12 cellular contexts compared by ENCODE assay signal in the genomic region with DNA sequence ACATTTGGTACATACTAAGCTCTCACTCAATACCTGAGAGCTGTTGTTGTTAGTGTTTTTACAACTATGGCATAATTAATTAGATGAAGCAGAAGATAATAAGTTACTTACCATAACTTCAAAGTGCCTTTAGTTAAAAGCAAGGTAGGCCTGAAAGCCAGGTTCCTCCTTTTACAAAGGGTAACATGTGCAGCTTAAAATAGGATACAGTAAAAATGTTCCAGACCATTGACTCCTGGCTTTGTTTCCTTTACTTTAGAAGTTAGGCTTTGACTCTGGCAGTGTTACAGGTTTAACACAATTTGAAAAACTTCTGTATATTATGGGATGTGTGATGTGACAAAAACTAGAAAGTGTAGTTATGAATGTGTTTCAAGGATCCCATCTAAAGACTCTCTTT.
DNase-seq lines count a peak whose midpoint lies in the region; ATAC-seq, FAIRE-seq and TF ChIP-seq lines count a peak whose summit lies in the region.
"Had no signal": no experiment of that assay in that cellular context is flagged by ENCODE, and none has a peak within 500 bp of the region (broad histone marks: within the 10 kb centered on the region; RNA-seq: fewer than 3 reads in every experiment).

No MANE protein-coding gene starts in this region.

- H3K27ac ChIP-seq in 22Rv1 (peak overlapping the region; percentile 20; the same call in 1 of the 2 replicates), Peyer's patch (no peak overlapping the region), HepG2 (ENCODE audit: extremely low read length, insufficient read depth, low read length) (no peak overlapping the region)
- H3K27ac ChIP-seq: colonic mucosa, right atrium auricular region, thoracic aorta had no signal

- FAIRE-seq in HepG2 (lab: Jason Lieb, UNC): no peak

- no peak for DNase-seq in Peyer's patch
- no peak for DNase-seq in activated CD8-positive, alpha-beta memory T cell treated with anti-CD3 and anti-CD28 coated beads, Interleukin-2, amount 50 U/mL, for 4 hours
- no peak for DNase-seq in HepG2 (ENCODE audit: low spot score)
- no peak for DNase-seq in NCI-H69 (lab: John Stamatoyannopoulos, UW)
- DNase-seq: colonic mucosa, Karpas-422 had no signal

- peak; percentile 30 for ATAC-seq in GM19351 (IDR thresholded peaks at IDR 0.05; ENCODE audit: unreplicated experiment)
- peak; percentile 42 for ATAC-seq in HG02642 (IDR thresholded peaks at IDR 0.05; ENCODE audit: poor library complexity, unreplicated experiment)
- ATAC-seq in HG03442 (IDR thresholded peaks at IDR 0.05; ENCODE audit: unreplicated experiment): peak; percentile 14
- no peak for ATAC-seq in HepG2

- no peak overlapping the region for H3K4me3 ChIP-seq in Peyer's patch
- no peak overlapping the region for H3K4me3 ChIP-seq in HepG2 (replicated peaks in 1 of 3; ENCODE audit: insufficient read depth in 1 of 3, low read depth in 2 of 3, low read length in 3 of 3)
- H3K4me3 ChIP-seq: colonic mucosa, right atrium auricular region, thoracic aorta had no signal

- intact Hi-C loops in HepG2 (cut with micrococcal nuclease; ENCODE audit: unreplicated experiment): loop anchor here (5.0 kb wide), 2 partner anchors 104 to 1106 kb away; no protein-coding TSS in a partner anchor

- BruUV-seq in HepG2 (replicated peaks; lab: Mats Ljungman, UMichigan): no TSS peak

- H3K4me1 ChIP-seq in Peyer's patch (no peaks in the 10 kb centered on the region), HepG2 (ENCODE audit: insufficient read depth, low read length) (no peaks in the 10 kb centered on the region)
- H3K4me1 ChIP-seq: colonic mucosa, right atrium auricular region had no signal

- H3K4me2 ChIP-seq in HepG2 (ENCODE audit: low read depth, low read length): no peak overlapping the region

- POLR2A ChIA-PET in HepG2 (lab: Yijun Ruan, JAX): no interaction called here

- H3K9me3 ChIP-seq in Peyer's patch (no peaks in the 10 kb centered on the region), HepG2 (ENCODE audit: low read length) (no peaks in the 10 kb centered on the region)
- H3K9me3 ChIP-seq: colonic mucosa, right atrium auricular region, thoracic aorta had no signal

- in situ Hi-C loops in HepG2 (cut with HindIII; ENCODE audit: extremely low pct_ligation_motif_present, low pct_unique_long_range_greater_than_20kb): loop anchor here (10.0 to 25.0 kb wide), 2 partner anchors 628 to 1101 kb away; no protein-coding TSS in a partner anchor

- CTCF ChIA-PET in HepG2 (lab: Yijun Ruan, JAX; ENCODE audit: low intra/inter-chr PET ratio, low total read pairs): no interaction called here

- TF ChIP-seq POLR2A in Peyer's patch (IDR thresholded peaks at IDR 0.05) (no peak), HepG2 (IDR thresholded peaks at IDR 0.05; ENCODE audit: insufficient read depth in 1 of 2, low read depth in 2 of 2, low read length in 2 of 2) (no peak)

- no peak for TF ChIP-seq EP300 in HepG2 (IDR thresholded peaks at IDR 0.05; ENCODE audit: low read depth in 2 of 2, low read length in 2 of 2)
- TF ChIP-seq EP300 in HepG2 (CRISPR knock-in tag; IDR thresholded peaks at IDR 0.05; ENCODE audit: borderline replicate concordance): no peak

- H3K9ac ChIP-seq in HepG2 (ENCODE audit: insufficient read depth, low read depth, low read length): no peak overlapping the region

- TF ChIP-seq CTCF in 22Rv1 (IDR thresholded peaks at IDR 0.05) (no peak), Peyer's patch (IDR thresholded peaks at IDR 0.05) (no peak), HepG2 (CRISPR knock-in tag; IDR thresholded peaks at IDR 0.05) (no peak)

- no peaks in the 10 kb centered on the region for H3K27me3 ChIP-seq in Peyer's patch
- no peaks in the 10 kb centered on the region for H3K27me3 ChIP-seq in HepG2 (ENCODE audit: control insufficient read depth in 1 of 2, insufficient read depth in 2 of 2, low read length in 2 of 2)
- H3K27me3 ChIP-seq: colonic mucosa, right atrium auricular region had no signal

- no peaks in the 10 kb centered on the region for H3K79me2 ChIP-seq in HepG2 (ENCODE audit: insufficient read depth, low read length)

- TF ChIP-seq RAD21 in HepG2 (CRISPR knock-in tag; IDR thresholded peaks at IDR 0.05): no peak

- H3K36me3 ChIP-seq in Peyer's patch (no peaks in the 10 kb centered on the region), HepG2 (replicated peaks in 1 of 2; ENCODE audit: control insufficient read depth in 1 of 2, insufficient read depth in 2 of 2, low read length in 2 of 2) (no peaks in the 10 kb centered on the region)
- H3K36me3 ChIP-seq: colonic mucosa, right atrium auricular region, thoracic aorta had no signal

- no peak overlapping the region for H2AFZ ChIP-seq in HepG2 (ENCODE audit: low read length)

- H4K20me1 ChIP-seq in HepG2 (ENCODE audit: insufficient read depth, low read length): no peaks in the 10 kb centered on the region

TF ChIP-seq in HepG2, 621 proteins besides CTCF, POLR2A, EP300 and RAD21 (continues in another document):
- no peak for TF ChIP-seq ZNF878 (CRISPR knock-in tag; IDR thresholded peaks at IDR 0.05)
- TF ChIP-seq FOXA1 (IDR thresholded peaks at IDR 0.05): no peak
- TF ChIP-seq FOXA1 (CRISPR knock-in tag; IDR thresholded peaks at IDR 0.05): no peak
- no peak for TF ChIP-seq ADNP (CRISPR knock-in tag; IDR thresholded peaks at IDR 0.05)
- no peak for TF ChIP-seq TEAD2 (CRISPR knock-in tag; IDR thresholded peaks at IDR 0.05)
- no peak for TF ChIP-seq POLR2AphosphoS5 (IDR thresholded peaks at IDR 0.05; ENCODE audit: low read depth, low read length)
- no peak for TF ChIP-seq ZNF646 (CRISPR knock-in tag; IDR thresholded peaks at IDR 0.05)
- no peak for TF ChIP-seq REPIN1 (CRISPR knock-in tag; IDR thresholded peaks at IDR 0.05; ENCODE audit: borderline replicate concordance, low read depth)
- TF ChIP-seq ZNF672 (CRISPR knock-in tag; IDR thresholded peaks at IDR 0.05): no peak
- TF ChIP-seq MTA3 (CRISPR knock-in tag; IDR thresholded peaks at IDR 0.05): no peak
- TF ChIP-seq ZNF276 (CRISPR knock-in tag; IDR thresholded peaks at IDR 0.05; ENCODE audit: low read depth): no peak
- TF ChIP-seq ZNF136 (CRISPR knock-in tag; IDR thresholded peaks at IDR 0.05; ENCODE audit: low read depth): no peak
